9 cellular contexts compared by ENCODE assay signal in the genomic region with DNA sequence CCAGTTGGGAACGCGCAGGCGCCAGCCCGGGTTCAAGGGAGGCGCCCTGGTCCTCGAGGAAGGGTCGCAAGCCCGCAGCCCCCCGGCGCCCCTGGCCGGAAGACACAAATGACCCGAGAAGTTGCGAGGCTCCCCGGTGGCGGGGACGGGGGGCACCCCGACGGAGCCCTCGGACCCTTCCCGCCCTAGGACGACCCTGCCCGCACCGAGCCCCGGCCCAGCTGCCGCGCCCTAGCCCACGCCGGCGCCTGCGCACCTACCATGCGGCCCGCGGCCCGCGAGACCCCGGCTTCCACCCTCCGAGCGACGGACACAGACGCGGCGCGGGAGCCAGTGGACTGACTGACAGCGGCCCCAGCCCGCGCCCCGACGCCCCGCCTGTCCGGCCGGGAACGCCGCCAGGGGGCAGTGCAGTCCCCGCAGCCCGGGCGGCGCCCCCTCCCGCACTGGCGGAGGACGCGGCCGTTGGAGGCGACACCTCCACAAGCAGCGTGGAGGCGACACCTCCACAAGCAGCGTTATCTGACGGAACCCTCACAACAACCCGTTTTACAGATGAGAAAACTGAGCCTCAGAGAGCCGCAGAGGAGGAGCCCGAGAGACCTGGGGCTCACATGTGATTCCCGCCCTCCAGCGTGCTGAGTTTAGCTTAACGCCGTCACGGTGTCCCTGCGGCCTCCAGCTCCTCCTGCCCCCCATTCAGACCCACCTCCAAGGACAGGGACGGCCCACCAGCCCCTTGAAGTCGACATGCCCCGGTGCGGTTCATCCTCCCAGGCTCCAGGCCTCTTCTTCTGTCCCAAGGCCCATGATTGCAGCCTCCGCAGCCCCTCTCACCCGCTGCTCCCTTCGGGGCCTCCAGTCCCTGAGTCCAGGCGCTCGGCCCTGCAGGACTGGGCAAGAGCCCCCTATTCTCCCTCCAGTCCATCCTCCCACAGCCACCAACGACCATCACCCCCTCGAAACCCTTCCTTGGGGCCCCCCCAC. TPM values are rescaled to one million over a fixed set of nuclear protein-coding genes. Genes with fewer than 3 reads are reported as not detected.
DNase-seq lines count a peak whose midpoint lies in the region; ATAC-seq and TF ChIP-seq lines count a peak whose summit lies in the region.
"Had no signal": no experiment of that assay in that cellular context is flagged by ENCODE, and none has a peak within 500 bp of the region (broad histone marks: within the 10 kb centered on the region; RNA-seq: fewer than 3 reads in every experiment).

A gene with protein sequence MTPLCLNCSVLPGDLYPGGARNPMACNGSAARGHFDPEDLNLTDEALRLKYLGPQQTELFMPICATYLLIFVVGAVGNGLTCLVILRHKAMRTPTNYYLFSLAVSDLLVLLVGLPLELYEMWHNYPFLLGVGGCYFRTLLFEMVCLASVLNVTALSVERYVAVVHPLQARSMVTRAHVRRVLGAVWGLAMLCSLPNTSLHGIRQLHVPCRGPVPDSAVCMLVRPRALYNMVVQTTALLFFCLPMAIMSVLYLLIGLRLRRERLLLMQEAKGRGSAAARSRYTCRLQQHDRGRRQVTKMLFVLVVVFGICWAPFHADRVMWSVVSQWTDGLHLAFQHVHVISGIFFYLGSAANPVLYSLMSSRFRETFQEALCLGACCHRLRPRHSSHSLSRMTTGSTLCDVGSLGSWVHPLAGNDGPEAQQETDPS (minus strand): TSS at position 347 of the 987 bp plus-strand sequence. CDS start 84 bp downstream, at position 263.

- peaks cover 7% of the 10 kb centered on the region for H3K4me1 ChIP-seq in vagina

- ATAC-seq in Right ventricle myocardium superior (ENCODE audit: poor library complexity) (peak; percentile 89), GM21367 (IDR thresholded peaks at IDR 0.05; ENCODE audit: unreplicated experiment) (no peak)

- H3K27ac ChIP-seq in AG04450 (ENCODE audit: low read depth, low read length) (no peak within 1 kb of the TSS), vagina (no peak within 1 kb of the TSS)

- DNase-seq in AG04450 (ENCODE audit: low read depth, low spot score) (no peak), GM20000 (ENCODE audit: low spot score) (peak; percentile 90), NOMO-1 treated with DMSO at 0.1 percent for 48 hours (lab: John Stamatoyannopoulos, UW; ENCODE audit: unreplicated experiment) (peak; percentile 38), Right ventricle myocardium superior (peak; percentile 83), retina (peak; percentile 75), vagina (ENCODE audit: extremely low spot score in 2 of 2) (no peak)
- peak; percentile 59 for DNase-seq in activated effector memory CD4-positive, alpha-beta T cell treated with Interleukin-2 at 50 U/mL for 16 hours

- H3K36me3 ChIP-seq in vagina, result no peaks in the 10 kb centered on the region

- no peak for TF ChIP-seq POLR2A in vagina (IDR thresholded peaks at IDR 0.05)

- intact Hi-C loops in Right ventricle myocardium superior (cut with DNase I) (no loop called here), vagina (cut with DNase I) (no loop called here)

- POLR2A ChIA-PET in AG04450 (lab: Yijun Ruan, JAX), result no interaction called here

- CTCF ChIA-PET in AG04450 (lab: Charles Lee), result interaction anchor here (0.7 to 2.7 kb wide), 3 partner anchors 19 to 71 kb away, joined by 3 to 12 read pairs (median 6); no protein-coding TSS in a partner anchor

- H3K27me3 ChIP-seq in AG04450 (ENCODE audit: control insufficient read depth, insufficient read depth, low read length), result peaks cover 37% of the 10 kb centered on the region
- H3K27me3 ChIP-seq in vagina, result peaks cover 7% of the 10 kb centered on the region

- TF ChIP-seq CTCF in AG04450 (IDR thresholded peaks at IDR 0.05; ENCODE audit: low read depth, low read length) (peak; percentile 53), GM20000 (IDR thresholded peaks at IDR 0.05; ENCODE audit: extremely low read depth, missing control alignments) (peak; percentile 84), vagina (IDR thresholded peaks at IDR 0.05) (peak in 2 of 3 experiments; percentile 33 to 83)

- H3K4me3 ChIP-seq in AG04450 (ENCODE audit: low read depth, low read length) (peak within 1 kb of the TSS; percentile 13; the same call in 1 of the 2 replicates), vagina (peak within 1 kb of the TSS; percentile 40 to 50)

- H3K9me3 ChIP-seq in AG04450 (ENCODE audit: control insufficient read depth, insufficient read depth, low read length) (peaks cover 2% of the 10 kb centered on the region), vagina (no peaks in the 10 kb centered on the region)

RNA-seq across cellular contexts. Expression of the gene that starts here (rescaled TPM):
- not detected in 2 replicates for polyA plus RNA-seq in AG04450 (2011; rRNA removed)
- polyA minus RNA-seq in AG04450 (2011; rRNA and poly(A)+ RNA removed), result not detected in 2 replicates
- 0.22 TPM for total RNA-seq in Right ventricle myocardium superior
- total RNA-seq in vagina, result not detected
- total RNA-seq: pulmonary artery endothelial cell had no signal

Comparison
In these comparisons a context has a peak if more than half of its experiments do, and no peak if none do; other contexts are left out.
1. Peak in DNase-seq and ATAC-seq in Right ventricle myocardium superior; RNA of the gene not detected or under 1 TPM.
2. DNase-seq: peak in GM20000 (single experiment), NOMO-1 treated with DMSO at 0.1 percent for 48 hours (single experiment), activated effector memory CD4-positive, alpha-beta T cell treated with Interleukin-2 at 50 U/mL for 16 hours (single experiment) and retina (single experiment); none in AG04450 (single experiment) and vagina (0 of 2).
3. Peak in every context shown above with its lines, with median percentiles within 50 percentile points of each other: CTCF ChIP-seq.